Comparison of ENCODE assay signal across 16 cellular contexts in genomic region chr10:49817845-49818244, GRCh38. TPM values are rescaled to one million over a fixed set of nuclear protein-coding genes. Genes with fewer than 3 reads are reported as not detected.
DNase-seq lines count a peak whose midpoint lies in the region; ATAC-seq and TF ChIP-seq lines count a peak whose summit lies in the region.
"Had no signal": no experiment of that assay in that cellular context is flagged by ENCODE, and none has a peak within 500 bp of the region (broad histone marks: within the 10 kb centered on the region; RNA-seq: fewer than 3 reads in every experiment).

No MANE protein-coding gene starts in this region.

- peak overlapping the region; percentile 64 for H3K27ac Mint-ChIP-seq in neural progenitor cell

- peaks cover 8% of the 10 kb centered on the region for H3K9me3 Mint-ChIP-seq in neural progenitor cell

- no peak overlapping the region for H3K4me3 ChIP-seq in neural progenitor cell
- no peak overlapping the region for H3K4me3 ChIP-seq in mucosa of descending colon
- H3K4me3 ChIP-seq: GM12878 had no signal

- ATAC-seq in mucosa of descending colon (no peak), HG03025 (IDR thresholded peaks at IDR 0.05; ENCODE audit: low FRiP score, unreplicated experiment) (no peak)
- ATAC-seq: GM12878 had no signal

- no peaks in the 10 kb centered on the region for H3F3A ChIP-seq in neural progenitor cell (ENCODE audit: low read depth)

- H3K4me1 Mint-ChIP-seq in neural progenitor cell, result peaks cover 31% of the 10 kb centered on the region

- no peak overlapping the region for H3K27ac ChIP-seq in neural progenitor cell
- H3K27ac ChIP-seq: RWPE1 had no signal

- TF ChIP-seq CTCF in neural progenitor cell (IDR thresholded peaks at IDR 0.05) (no peak), mucosa of descending colon (IDR thresholded peaks at IDR 0.05) (no peak)

- no peak overlapping the region for H2AFZ ChIP-seq in neural progenitor cell (replicated peaks)

- H3K27me3 Mint-ChIP-seq in neural progenitor cell (ENCODE audit: insufficient read depth, low read depth), result no peaks in the 10 kb centered on the region

- H3K9me3 ChIP-seq in neural progenitor cell (ENCODE audit: low read depth), result no peaks in the 10 kb centered on the region
- H3K9me3 ChIP-seq in mucosa of descending colon, result no peaks in the 10 kb centered on the region

- no peak overlapping the region for H3K9ac ChIP-seq in neural progenitor cell

- no peak overlapping the region for H3K4me2 ChIP-seq in neural progenitor cell

- H3K36me3 ChIP-seq in neural progenitor cell, result peaks cover 16% of the 10 kb centered on the region
- H3K36me3 ChIP-seq in mucosa of descending colon (ENCODE audit: low read depth), result no peaks in the 10 kb centered on the region

- H4K20me1 ChIP-seq in neural progenitor cell (ENCODE audit: low read depth), result no peaks in the 10 kb centered on the region

- H3K27me3 ChIP-seq in neural progenitor cell, result no peaks in the 10 kb centered on the region

- intact Hi-C loops in mucosa of descending colon (cut with DNase I, micrococcal nuclease), result no loop called here

- DNase-seq in LHCN-M2 (ENCODE audit: low read depth) (peak; percentile 1), NCI-H2196 (lab: John Stamatoyannopoulos, UW; ENCODE audit: unreplicated experiment) (peak; percentile 4), dermis microvascular lymphatic vessel endothelial cell (ENCODE audit: low read depth in 2 of 2) (peak; percentile 78 to 80), neural progenitor cell (ENCODE audit: low spot score) (no peak), mucosa of descending colon (no peak), RPMI8226 (no peak)
- DNase-seq: COR-L47; GOT3; NCI-H1436; NCI-H2029; NCI-H226; NCI-H526; NK-92 treated with Interleukin-12 subunit alpha and Interleukin-12 subunit beta, amount 100 ng/mL, for 24 hours had no signal

- H3K4me1 ChIP-seq in neural progenitor cell (no peaks in the 10 kb centered on the region), mucosa of descending colon (ENCODE audit: low read depth) (no peaks in the 10 kb centered on the region)

- H3K4me3 Mint-ChIP-seq in neural progenitor cell, result no peak overlapping the region

- no peaks in the 10 kb centered on the region for H3K79me2 ChIP-seq in neural progenitor cell (ENCODE audit: low read depth)

- peaks cover 35% of the 10 kb centered on the region for H3K36me3 Mint-ChIP-seq in neural progenitor cell

RNA-seq across cellular contexts. Expression of gene OGDHL, which starts 55.7 kb away (rescaled TPM):
- total RNA-seq in LHCN-M2 (2014; rRNA removed) (0.06 TPM in 1 of 2 replicates, not detected in the other), dermis microvascular lymphatic vessel endothelial cell (0.13 and 1.0 TPM in 2 replicates), neural progenitor cell (ENCODE audit: low replicate concordance) (0.34 and 0.56 TPM in 2 replicates), mucosa of descending colon (1 to 10 TPM; 1.9 to 2.6 (median 2.5) TPM)
- polyA plus RNA-seq in LHCN-M2 (2012), result 0.01 TPM

Comparison
In these comparisons a context has a peak if more than half of its experiments do, and no peak if none do; other contexts are left out.
1. DNase-seq: peak in LHCN-M2 (single experiment), NCI-H2196 (single experiment) and dermis microvascular lymphatic vessel endothelial cell (2 of 2); none in neural progenitor cell (single experiment), mucosa of descending colon (0 of 3) and RPMI8226 (single experiment).